1 cellular context compared by ENCODE assay signal in the genomic region with DNA sequence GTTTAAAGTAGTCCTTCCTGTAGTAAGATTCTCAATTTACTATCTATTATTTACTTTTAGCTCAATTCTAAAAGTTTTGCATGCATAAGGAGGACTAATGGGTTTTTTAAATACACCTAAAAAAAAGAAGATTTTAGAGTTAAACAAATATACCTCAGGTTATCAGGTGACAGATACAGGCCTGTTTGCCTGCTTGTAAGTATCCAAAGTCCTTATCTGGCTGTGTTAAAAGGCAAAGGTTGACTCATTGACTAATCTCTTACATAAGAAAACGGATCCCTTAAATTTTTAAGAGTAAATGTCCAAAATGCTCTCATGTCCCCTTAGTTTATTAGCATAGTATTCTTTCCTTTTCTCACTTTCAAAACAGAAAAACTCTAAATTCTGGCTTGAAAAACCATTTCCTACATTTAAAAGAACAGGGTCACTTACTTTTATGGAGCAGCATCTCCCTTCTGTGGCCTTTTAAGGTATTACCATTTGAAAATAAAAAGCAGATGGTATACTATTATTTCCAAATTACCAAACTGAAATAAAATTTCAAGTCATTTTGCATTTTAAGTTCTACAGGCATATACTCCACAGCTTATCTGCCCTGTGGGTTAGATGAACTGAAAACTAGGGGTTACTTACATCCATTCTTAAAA.
TF ChIP-seq lines count a peak whose summit lies in the region.

No MANE protein-coding gene starts in this region.

TF ChIP-seq in HEK293, 187 proteins besides CTCF, POLR2A, EP300 and RAD21 (continued from another document):
- TF ChIP-seq PRDM6 (tag by site-specific recombination; IDR thresholded peaks at IDR 0.05) (0 out of 2 replicates have a peak, but pooled peaks have one; percentile 32), ZNF394 (tag by site-specific recombination; IDR thresholded peaks at IDR 0.05; ENCODE audit: borderline replicate concordance) (no peak), HOXD13 (CRISPR knock-in tag; IDR thresholded peaks at IDR 0.05; ENCODE audit: borderline replicate concordance) (no peak), ZNF561 (tag by site-specific recombination; IDR thresholded peaks at IDR 0.05; ENCODE audit: borderline replicate concordance) (no peak), ZFP69B (tag by site-specific recombination; IDR thresholded peaks at IDR 0.05) (no peak), ZNF768 (tag by site-specific recombination; IDR thresholded peaks at IDR 0.05) (no peak), KLF7 (tag by site-specific recombination; IDR thresholded peaks at IDR 0.05; ENCODE audit: borderline replicate concordance) (no peak), ZNF146 (tag by site-specific recombination; IDR thresholded peaks at IDR 0.05) (no peak), ZNF785 (tag by site-specific recombination; IDR thresholded peaks at IDR 0.05) (no peak), ZNF292 (tag by site-specific recombination; IDR thresholded peaks at IDR 0.05; ENCODE audit: borderline replicate concordance, low read depth) (no peak), ZSCAN16 (tag by site-specific recombination; IDR thresholded peaks at IDR 0.05) (no peak), ZNF677 (tag by site-specific recombination; IDR thresholded peaks at IDR 0.05) (no peak), ZNF654 (tag by site-specific recombination; IDR thresholded peaks at IDR 0.05; ENCODE audit: low read depth) (0 out of 2 replicates have a peak, but pooled peaks have one; percentile 16)
- TF ChIP-seq, protein P1, sequence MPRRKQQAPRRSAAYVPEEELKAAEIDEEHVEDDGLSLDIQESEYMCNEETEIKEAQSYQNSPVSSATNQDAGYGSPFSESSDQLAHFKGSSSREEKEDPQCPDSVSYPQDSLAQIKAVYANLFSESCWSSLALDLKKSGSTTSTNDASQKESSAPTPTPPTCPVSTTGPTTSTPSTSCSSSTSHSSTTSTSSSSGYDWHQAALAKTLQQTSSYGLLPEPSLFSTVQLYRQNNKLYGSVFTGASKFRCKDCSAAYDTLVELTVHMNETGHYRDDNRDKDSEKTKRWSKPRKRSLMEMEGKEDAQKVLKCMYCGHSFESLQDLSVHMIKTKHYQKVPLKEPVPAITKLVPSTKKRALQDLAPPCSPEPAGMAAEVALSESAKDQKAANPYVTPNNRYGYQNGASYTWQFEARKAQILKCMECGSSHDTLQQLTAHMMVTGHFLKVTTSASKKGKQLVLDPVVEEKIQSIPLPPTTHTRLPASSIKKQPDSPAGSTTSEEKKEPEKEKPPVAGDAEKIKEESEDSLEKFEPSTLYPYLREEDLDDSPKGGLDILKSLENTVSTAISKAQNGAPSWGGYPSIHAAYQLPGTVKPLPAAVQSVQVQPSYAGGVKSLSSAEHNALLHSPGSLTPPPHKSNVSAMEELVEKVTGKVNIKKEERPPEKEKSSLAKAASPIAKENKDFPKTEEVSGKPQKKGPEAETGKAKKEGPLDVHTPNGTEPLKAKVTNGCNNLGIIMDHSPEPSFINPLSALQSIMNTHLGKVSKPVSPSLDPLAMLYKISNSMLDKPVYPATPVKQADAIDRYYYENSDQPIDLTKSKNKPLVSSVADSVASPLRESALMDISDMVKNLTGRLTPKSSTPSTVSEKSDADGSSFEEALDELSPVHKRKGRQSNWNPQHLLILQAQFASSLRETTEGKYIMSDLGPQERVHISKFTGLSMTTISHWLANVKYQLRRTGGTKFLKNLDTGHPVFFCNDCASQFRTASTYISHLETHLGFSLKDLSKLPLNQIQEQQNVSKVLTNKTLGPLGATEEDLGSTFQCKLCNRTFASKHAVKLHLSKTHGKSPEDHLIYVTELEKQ (tag by site-specific recombination; IDR thresholded peaks at IDR 0.05; ENCODE audit: borderline replicate concordance), result no peak
TF ChIP-seq in HEK293: peak in this region for 2.
